Comparison of ENCODE assay signal across 22 cellular contexts in genomic region chr4:123561525-123561924, GRCh38.
"Had no signal": no experiment of that assay in that cellular context is flagged by ENCODE, and none has a peak within 500 bp of the region (broad histone marks: within the 10 kb centered on the region; RNA-seq: fewer than 3 reads in every experiment).

No MANE protein-coding gene starts in this region.

- H3K9me3 ChIP-seq: left lung, lower lobe of right lung, mucosa of descending colon, ovary, right atrium auricular region, right lobe of liver, spleen, tibial nerve, uterus had no signal

- H3K4me1 ChIP-seq: uterus had no signal

- H3K27me3 ChIP-seq: left lung, ovary, right atrium auricular region, right lobe of liver, spleen, tibial nerve, uterus had no signal

- DNase-seq: hypothalamus; immature natural killer cell; kidney; left colon; left lung; lower lobe of right lung; mammary epithelial cell; mesenchymal stem cell; midbrain; mucosa of descending colon; naive thymus-derived CD4-positive, alpha-beta T cell; ovary; right lobe of liver; spleen; stimulated activated CD4-positive, alpha-beta T cell treated with anti-CD3 and anti-CD28 coated beads, Interleukin-4, amount 100 ng/mL, for 24 hours; stimulated activated naive CD4-positive, alpha-beta T cell treated with Interleukin-2 at 50 U/mL for 16 hours; stimulated activated naive CD8-positive, alpha-beta T cell treated with anti-CD3 and anti-CD28 coated beads, Interleukin-15, amount 100 ng/mL, for 72 hours; substantia nigra; uterus had no signal

- H3K36me3 ChIP-seq: left lung, lower lobe of right lung, ovary, right atrium auricular region, right lobe of liver, spleen, tibial nerve, uterus had no signal

- H3K4me3 ChIP-seq: left lung, lower lobe of right lung, mucosa of descending colon, ovary, right atrium auricular region, right lobe of liver, skin epidermis, spleen, tibial nerve, uterus had no signal

- H3K27ac ChIP-seq: left lung, lower lobe of right lung, ovary, right atrium auricular region, right lobe of liver, skin epidermis, spleen, tibial nerve, uterus had no signal
